ENCODE assay signal across 1 cellular context in the genomic region with DNA sequence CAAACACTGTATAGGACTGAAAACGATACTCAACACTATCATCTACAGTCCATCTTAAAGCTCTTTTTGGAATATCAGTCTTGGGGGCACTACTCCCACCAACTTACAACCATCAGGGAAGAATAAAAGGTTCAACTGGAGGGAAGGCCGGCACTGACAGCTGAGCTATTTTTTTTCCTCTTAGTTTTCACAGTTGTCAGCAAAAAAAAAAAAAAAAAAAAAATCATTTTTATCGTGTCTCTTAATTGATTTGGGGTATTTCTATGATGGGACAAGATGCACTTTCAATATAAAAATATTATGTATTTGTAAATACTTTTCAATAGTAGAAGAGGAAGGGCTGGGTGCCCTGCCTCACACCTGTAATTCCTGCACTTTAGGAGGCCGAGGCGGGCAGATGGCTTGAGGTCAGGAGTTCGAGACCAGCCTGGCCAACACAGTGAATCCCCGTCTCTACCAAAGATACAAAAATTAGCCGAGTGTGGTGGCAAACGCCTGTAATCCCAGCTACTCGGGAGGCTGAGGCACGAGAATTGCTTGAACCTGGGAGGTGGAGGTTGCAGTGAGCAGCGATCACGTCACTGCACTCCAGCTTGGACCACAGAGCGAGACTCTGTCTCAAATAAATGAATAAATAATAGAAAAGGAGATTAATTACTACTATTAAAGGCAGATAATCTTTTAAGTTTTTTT.
TF ChIP-seq lines count a peak whose summit lies in the region.

No MANE protein-coding gene starts in this region.

TF ChIP-seq in HepG2, 621 proteins besides CTCF, POLR2A, EP300 and RAD21:
- TF ChIP-seq MAFK (conservative IDR thresholded peaks at IDR 0.05 in 1 of 2, IDR thresholded peaks at IDR 0.05 in 1 of 2; ENCODE audit: low read length in 2 of 2) = peak; percentile 81 to 86
- TF ChIP-seq, protein P1, sequence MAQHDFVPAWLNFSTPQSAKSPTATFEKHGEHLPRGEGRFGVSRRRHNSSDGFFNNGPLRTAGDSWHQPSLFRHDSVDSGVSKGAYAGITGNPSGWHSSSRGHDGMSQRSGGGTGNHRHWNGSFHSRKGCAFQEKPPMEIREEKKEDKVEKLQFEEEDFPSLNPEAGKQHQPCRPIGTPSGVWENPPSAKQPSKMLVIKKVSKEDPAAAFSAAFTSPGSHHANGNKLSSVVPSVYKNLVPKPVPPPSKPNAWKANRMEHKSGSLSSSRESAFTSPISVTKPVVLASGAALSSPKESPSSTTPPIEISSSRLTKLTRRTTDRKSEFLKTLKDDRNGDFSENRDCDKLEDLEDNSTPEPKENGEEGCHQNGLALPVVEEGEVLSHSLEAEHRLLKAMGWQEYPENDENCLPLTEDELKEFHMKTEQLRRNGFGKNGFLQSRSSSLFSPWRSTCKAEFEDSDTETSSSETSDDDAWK (CRISPR knock-in tag; IDR thresholded peaks at IDR 0.05) = no peak
- TF ChIP-seq, protein P2, sequence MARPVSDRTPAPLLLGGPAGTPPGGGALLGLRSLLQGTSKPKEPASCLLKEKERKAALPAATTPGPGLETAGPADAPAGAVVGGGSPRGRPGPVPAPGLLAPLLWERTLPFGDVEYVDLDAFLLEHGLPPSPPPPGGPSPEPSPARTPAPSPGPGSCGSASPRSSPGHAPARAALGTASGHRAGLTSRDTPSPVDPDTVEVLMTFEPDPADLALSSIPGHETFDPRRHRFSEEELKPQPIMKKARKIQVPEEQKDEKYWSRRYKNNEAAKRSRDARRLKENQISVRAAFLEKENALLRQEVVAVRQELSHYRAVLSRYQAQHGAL (CRISPR knock-in tag; IDR thresholded peaks at IDR 0.05; ENCODE audit: not compliant biosample characterization) = no peak
- peak; percentile 56; the same call in 1 of the 2 replicates for TF ChIP-seq ZNF460 (CRISPR knock-in tag; IDR thresholded peaks at IDR 0.05; ENCODE audit: borderline replicate concordance)
- TF ChIP-seq IRX3 (CRISPR knock-in tag; IDR thresholded peaks at IDR 0.05; ENCODE audit: borderline replicate concordance, low read depth) = no peak
- TF ChIP-seq, protein P3, sequence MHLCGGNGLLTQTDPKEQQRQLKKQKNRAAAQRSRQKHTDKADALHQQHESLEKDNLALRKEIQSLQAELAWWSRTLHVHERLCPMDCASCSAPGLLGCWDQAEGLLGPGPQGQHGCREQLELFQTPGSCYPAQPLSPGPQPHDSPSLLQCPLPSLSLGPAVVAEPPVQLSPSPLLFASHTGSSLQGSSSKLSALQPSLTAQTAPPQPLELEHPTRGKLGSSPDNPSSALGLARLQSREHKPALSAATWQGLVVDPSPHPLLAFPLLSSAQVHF (CRISPR knock-in tag; IDR thresholded peaks at IDR 0.05) = no peak
- TF ChIP-seq, protein P4, sequence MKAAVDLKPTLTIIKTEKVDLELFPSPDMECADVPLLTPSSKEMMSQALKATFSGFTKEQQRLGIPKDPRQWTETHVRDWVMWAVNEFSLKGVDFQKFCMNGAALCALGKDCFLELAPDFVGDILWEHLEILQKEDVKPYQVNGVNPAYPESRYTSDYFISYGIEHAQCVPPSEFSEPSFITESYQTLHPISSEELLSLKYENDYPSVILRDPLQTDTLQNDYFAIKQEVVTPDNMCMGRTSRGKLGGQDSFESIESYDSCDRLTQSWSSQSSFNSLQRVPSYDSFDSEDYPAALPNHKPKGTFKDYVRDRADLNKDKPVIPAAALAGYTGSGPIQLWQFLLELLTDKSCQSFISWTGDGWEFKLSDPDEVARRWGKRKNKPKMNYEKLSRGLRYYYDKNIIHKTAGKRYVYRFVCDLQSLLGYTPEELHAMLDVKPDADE (CRISPR knock-in tag; IDR thresholded peaks at IDR 0.05) = no peak
- TF ChIP-seq SIX4 (CRISPR knock-in tag; IDR thresholded peaks at IDR 0.05) = no peak
- peak; percentile 73 for TF ChIP-seq MAFF (IDR thresholded peaks at IDR 0.05; ENCODE audit: low read depth, low read length)
- no peak for TF ChIP-seq HMGA1 (CRISPR knock-in tag; conservative IDR thresholded peaks at IDR 0.05)
- TF ChIP-seq, protein P5, sequence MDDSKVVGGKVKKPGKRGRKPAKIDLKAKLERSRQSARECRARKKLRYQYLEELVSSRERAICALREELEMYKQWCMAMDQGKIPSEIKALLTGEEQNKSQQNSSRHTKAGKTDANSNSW (CRISPR knock-in tag; IDR thresholded peaks at IDR 0.05; ENCODE audit: borderline replicate concordance) = no peak
- peak; percentile 46; the same call in 1 of the 2 replicates for TF ChIP-seq ZNF121 (CRISPR knock-in tag; IDR thresholded peaks at IDR 0.05)
- TF ChIP-seq, protein P6, sequence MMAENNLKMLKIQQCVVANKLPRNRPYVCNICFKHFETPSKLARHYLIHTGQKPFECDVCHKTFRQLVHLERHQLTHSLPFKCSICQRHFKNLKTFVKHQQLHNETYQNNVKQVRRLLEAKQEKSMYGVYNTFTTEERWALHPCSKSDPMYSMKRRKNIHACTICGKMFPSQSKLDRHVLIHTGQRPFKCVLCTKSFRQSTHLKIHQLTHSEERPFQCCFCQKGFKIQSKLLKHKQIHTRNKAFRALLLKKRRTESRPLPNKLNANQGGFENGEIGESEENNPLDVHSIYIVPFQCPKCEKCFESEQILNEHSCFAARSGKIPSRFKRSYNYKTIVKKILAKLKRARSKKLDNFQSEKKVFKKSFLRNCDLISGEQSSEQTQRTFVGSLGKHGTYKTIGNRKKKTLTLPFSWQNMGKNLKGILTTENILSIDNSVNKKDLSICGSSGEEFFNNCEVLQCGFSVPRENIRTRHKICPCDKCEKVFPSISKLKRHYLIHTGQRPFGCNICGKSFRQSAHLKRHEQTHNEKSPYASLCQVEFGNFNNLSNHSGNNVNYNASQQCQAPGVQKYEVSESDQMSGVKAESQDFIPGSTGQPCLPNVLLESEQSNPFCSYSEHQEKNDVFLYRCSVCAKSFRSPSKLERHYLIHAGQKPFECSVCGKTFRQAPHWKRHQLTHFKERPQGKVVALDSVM (CRISPR knock-in tag; IDR thresholded peaks at IDR 0.05) = peak; percentile 70
- TF ChIP-seq ZNF552 (CRISPR knock-in tag; IDR thresholded peaks at IDR 0.05; ENCODE audit: borderline replicate concordance) = no peak
- TF ChIP-seq EEA1 (CRISPR knock-in tag; IDR thresholded peaks at IDR 0.05; ENCODE audit: borderline replicate concordance) = no peak
- no peak for TF ChIP-seq AGO1 (IDR thresholded peaks at IDR 0.05; ENCODE audit: low read depth, low read length, poor library complexity, severe bottlenecking)
